17 cellular contexts compared by ENCODE assay signal in genomic region chr5:154369682-154370081, GRCh38.
A peak's percentile ranks its signal among the peaks of the same experiment; 100 is the strongest.
DNase-seq lines count a peak whose midpoint lies in the region; ATAC-seq and TF ChIP-seq lines count a peak whose summit lies in the region.
"Had no signal": no experiment of that assay in that cellular context is flagged by ENCODE, and none has a peak within 500 bp of the region (broad histone marks: within the 10 kb centered on the region; RNA-seq: fewer than 3 reads in every experiment).

No MANE protein-coding gene starts in this region.

- no peaks in the 10 kb centered on the region for H3K9me3 ChIP-seq in A673 (ENCODE audit: low read depth, low read length, poor library complexity, severe bottlenecking)
- H3K9me3 ChIP-seq in mesodermal cell (ENCODE audit: control insufficient read depth, low read length) = no peaks in the 10 kb centered on the region
- H3K9me3 ChIP-seq in esophagus squamous epithelium = no peaks in the 10 kb centered on the region
- H3K9me3 ChIP-seq: suprapubic skin had no signal

- H3K9me3 Mint-ChIP-seq in HFFc6 = no peaks in the 10 kb centered on the region
- H3K9me3 Mint-ChIP-seq: activated naive CD8-positive, alpha-beta T cell treated with anti-CD3 and anti-CD28 coated beads, Interleukin-2, amount 10 ng/mL, durations not matched to agents 7 days and 5 days had no signal

- POLR2A ChIA-PET in A673 (lab: Charles Lee; ENCODE audit: low non-redundant PET) = no interaction called here

- H3K27me3 ChIP-seq in A673 (replicated peaks; ENCODE audit: insufficient read depth, low read depth, low read length, poor library complexity) = no peaks in the 10 kb centered on the region
- H3K27me3 ChIP-seq in esophagus squamous epithelium = no peaks in the 10 kb centered on the region
- H3K27me3 ChIP-seq: suprapubic skin had no signal

- H3K4me3 Mint-ChIP-seq in HFFc6 = peak overlapping the region; percentile 69
- H3K4me3 Mint-ChIP-seq: activated CD8-positive, alpha-beta memory T cell treated with anti-CD3 and anti-CD28 coated beads, Interleukin-2, amount 10 ng/mL, durations not matched to agents 7 days and 5 days; activated naive CD8-positive, alpha-beta T cell treated with anti-CD3 and anti-CD28 coated beads, Interleukin-2, amount 10 ng/mL, durations not matched to agents 7 days and 5 days had no signal

- H3K36me3 Mint-ChIP-seq in HFFc6 (ENCODE audit: low read depth) = peaks cover 20% of the 10 kb centered on the region
- H3K36me3 Mint-ChIP-seq: activated naive CD8-positive, alpha-beta T cell treated with anti-CD3 and anti-CD28 coated beads, Interleukin-2, amount 10 ng/mL, durations not matched to agents 7 days and 5 days had no signal

- peak overlapping the region; percentile 87 for H3K27ac Mint-ChIP-seq in HFFc6
- H3K27ac Mint-ChIP-seq: activated CD8-positive, alpha-beta memory T cell treated with anti-CD3 and anti-CD28 coated beads, Interleukin-2, amount 10 ng/mL, durations not matched to agents 7 days and 5 days; activated naive CD8-positive, alpha-beta T cell treated with anti-CD3 and anti-CD28 coated beads, Interleukin-2, amount 10 ng/mL, durations not matched to agents 7 days and 5 days had no signal

- in situ Hi-C loops in astrocyte of the spinal cord (cut with HindIII; ENCODE audit: low sequenced_read_pairs) = no loop called here

- H3K27me3 Mint-ChIP-seq in HFFc6 (ENCODE audit: insufficient read depth) = peaks cover 5% of the 10 kb centered on the region
- H3K27me3 Mint-ChIP-seq: activated CD8-positive, alpha-beta memory T cell treated with anti-CD3 and anti-CD28 coated beads, Interleukin-2, amount 10 ng/mL, durations not matched to agents 7 days and 5 days; activated naive CD8-positive, alpha-beta T cell treated with anti-CD3 and anti-CD28 coated beads, Interleukin-2, amount 10 ng/mL, durations not matched to agents 7 days and 5 days had no signal

- no TSS peak for BruUV-seq in A673 (replicated peaks; lab: Mats Ljungman, UMichigan)

- TF ChIP-seq CTCF in A673 (conservative IDR thresholded peaks at IDR 0.05; ENCODE audit: low read depth, low read length) = no peak
- no peak for TF ChIP-seq CTCF in HFFc6 (IDR thresholded peaks at IDR 0.05)
- TF ChIP-seq CTCF in astrocyte of the spinal cord (IDR thresholded peaks at IDR 0.05; ENCODE audit: low read depth, low read length) = no peak
- TF ChIP-seq CTCF in esophagus squamous epithelium (IDR thresholded peaks at IDR 0.05) = no peak

- 74 to 90% methylated on average over 2 to 4 of the region's 4 CpGs for WGBS in mesodermal cell (ENCODE audit: insufficient coverage in 2 of 2), 2 experiments
- WGBS in esophagus squamous epithelium, 2 donors = 87 to 98% methylated on average over 4 of the region's 4 CpGs

- H3K36me3 ChIP-seq in A673 (ENCODE audit: insufficient read depth, low read length, poor library complexity, severe bottlenecking) = no peaks in the 10 kb centered on the region
- H3K36me3 ChIP-seq in mesodermal cell (ENCODE audit: control insufficient read depth, insufficient read depth, low read length) = no peaks in the 10 kb centered on the region
- H3K36me3 ChIP-seq in esophagus squamous epithelium = no peaks in the 10 kb centered on the region
- H3K36me3 ChIP-seq: suprapubic skin had no signal

- no peak for ATAC-seq in HG03095 (IDR thresholded peaks at IDR 0.05; ENCODE audit: unreplicated experiment)
- ATAC-seq: activated CD8-positive, alpha-beta memory T cell treated with anti-CD3 and anti-CD28 coated beads, Interleukin-2, amount 10 ng/mL, durations not matched to agents 7 days and 5 days; GM12878 had no signal

- H3K27ac ChIP-seq in A673 (ENCODE audit: low read depth, low read length, poor library complexity, severe bottlenecking) (peak overlapping the region; percentile 18), mesodermal cell (ENCODE audit: low read depth, low read length, severe bottlenecking) (peak overlapping the region; percentile 25), esophagus squamous epithelium (peak overlapping the region in 1 of 4 donors; percentile 29)
- H3K27ac ChIP-seq: KMS-11 had no signal

- peaks cover 85% of the 10 kb centered on the region for H3K4me1 Mint-ChIP-seq in HFFc6 (ENCODE audit: low read depth)
- H3K4me1 Mint-ChIP-seq: activated CD8-positive, alpha-beta memory T cell treated with anti-CD3 and anti-CD28 coated beads, Interleukin-2, amount 10 ng/mL, durations not matched to agents 7 days and 5 days; activated naive CD8-positive, alpha-beta T cell treated with anti-CD3 and anti-CD28 coated beads, Interleukin-2, amount 10 ng/mL, durations not matched to agents 7 days and 5 days had no signal

- DNase-seq in A673 (ENCODE audit: low spot score) = peak; percentile 53
- DNase-seq in HFFc6 = no peak
- DNase-seq in astrocyte of the spinal cord (ENCODE audit: low read depth, low spot score) = peak; percentile 55
- DNase-seq in esophagus squamous epithelium (lab: John Stamatoyannopoulos, UW) = no peak
- no peak for DNase-seq in NK-92 (lab: John Stamatoyannopoulos, UW; ENCODE audit: unreplicated experiment)
- DNase-seq in activated CD8-positive, alpha-beta memory T cell treated with anti-CD3 and anti-CD28 coated beads, Interleukin-2, amount 50 U/mL, for 4 hours = no peak
- DNase-seq: activated CD8-positive, alpha-beta memory T cell treated with anti-CD3 and anti-CD28 coated beads, Interleukin-2, amount 10 ng/mL, durations not matched to agents 7 days and 5 days; activated naive CD8-positive, alpha-beta T cell treated with anti-CD3 and anti-CD28 coated beads, Interleukin-2, amount 10 ng/mL, durations not matched to agents 7 days and 5 days; DMS53; NCI-H187 treated with DMSO at 0.1 percent for 48 hours; NCI-H748 treated with DMSO at 0.1 percent for 48 hours; SIG-M5 had no signal

- H3K4me3 ChIP-seq in A673 (ENCODE audit: low read depth, low read length, poor library complexity, severe bottlenecking) (no peak overlapping the region), astrocyte of the spinal cord (ENCODE audit: low read depth, low read length) (no peak overlapping the region), mesodermal cell (ENCODE audit: extremely low read depth, insufficient read depth, low read length, poor library complexity, severe bottlenecking) (no peak overlapping the region), esophagus squamous epithelium (no peak overlapping the region)
- H3K4me3 ChIP-seq: GM12878, suprapubic skin had no signal

- intact Hi-C loops in A673 (cut with micrococcal nuclease; ENCODE audit: unreplicated experiment) = no loop called here
- intact Hi-C loops in esophagus squamous epithelium (cut with DNase I) = no loop called here

- TF ChIP-seq POLR2A in esophagus squamous epithelium (IDR thresholded peaks at IDR 0.05) = no peak

- CTCF ChIA-PET in A673 (lab: Charles Lee) = no interaction called here

- H3K4me1 ChIP-seq in A673 (ENCODE audit: insufficient read depth, low read length, poor library complexity, severe bottlenecking) (peaks cover 58% of the 10 kb centered on the region), mesodermal cell (ENCODE audit: control insufficient read depth, insufficient read depth, low read length, poor library complexity, severe bottlenecking) (peaks cover 54% of the 10 kb centered on the region), esophagus squamous epithelium (peaks cover 5 to 40% (median 7%) of the 10 kb centered on the region in 3 donors)

Comparison
In these comparisons a context has a peak if more than half of its experiments do, and no peak if none do; other contexts are left out.
1. DNase-seq: peak in A673 (single experiment) and astrocyte of the spinal cord (single experiment); none in HFFc6 (single experiment), esophagus squamous epithelium (single experiment), NK-92 (single experiment) and activated CD8-positive, alpha-beta memory T cell treated with anti-CD3 and anti-CD28 coated beads, Interleukin-2, amount 50 U/mL, for 4 hours (single experiment).